36 cellular contexts compared by ENCODE assay signal in the genomic region with DNA sequence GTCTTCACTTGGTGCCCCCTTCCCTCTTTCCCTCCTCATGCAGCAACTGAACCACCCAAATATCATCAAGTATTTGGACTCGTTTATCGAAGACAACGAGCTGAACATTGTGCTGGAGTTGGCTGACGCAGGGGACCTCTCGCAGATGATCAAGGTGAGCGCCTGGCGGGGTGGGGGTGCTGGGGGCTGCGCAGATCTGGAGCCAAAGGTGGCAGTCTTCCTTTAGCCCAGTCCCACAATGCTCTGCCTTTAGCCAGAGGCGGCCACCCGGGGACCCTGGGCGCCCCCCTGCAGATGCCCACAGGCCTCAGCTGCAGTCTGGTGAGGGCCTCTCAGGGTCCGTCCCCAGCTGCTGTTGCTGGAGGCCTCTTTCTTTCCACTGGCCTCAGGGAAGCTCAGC.
"Had no signal": no experiment of that assay in that cellular context is flagged by ENCODE, and none has a peak within 500 bp of the region (broad histone marks: within the 10 kb centered on the region; RNA-seq: fewer than 3 reads in every experiment).

No MANE protein-coding gene starts in this region.

- DNase-seq: activated B cell treated with CpG ODN at 0.5 μM for 24 hours; activated CD4-positive, alpha-beta memory T cell treated with anti-CD3 and anti-CD28 coated beads for 36 hours; activated CD4-positive, alpha-beta T cell treated with anti-CD3 and anti-CD28 coated beads for 4 hours; activated CD4-positive, alpha-beta T cell treated with anti-CD3 and anti-CD28 coated beads, Interleukin-2, amount 10 ng/mL, durations not matched to agents 24 days and 14 days; activated CD4-positive, alpha-beta T cell treated with anti-CD3 and anti-CD28 coated beads, Interleukin-2, amount 50 U/mL, for 1 hour; activated CD4-positive, alpha-beta T cell treated with anti-CD3 and anti-CD28 coated beads, Interleukin-2, amount 50 U/mL, for 4 hours; activated CD4-positive, CD25-positive, alpha-beta regulatory T cell treated with anti-CD3 and anti-CD28 coated beads, Interleukin-2, amount 50 U/mL, for 72 hours; activated CD8-positive, alpha-beta memory T cell treated with anti-CD3 and anti-CD28 coated beads, Interleukin-2, amount 50 U/mL, for 4 hours; activated CD8-positive, alpha-beta T cell treated with anti-CD3 and anti-CD28 coated beads for 36 hours; activated effector memory CD4-positive, alpha-beta T cell treated with anti-CD3 and anti-CD28 coated beads, Interleukin-2, amount 50 U/mL, for 16 hours; activated gamma-delta T cell treated with Interleukin-2 at 50 U/mL for 16 hours; activated naive CD4-positive, alpha-beta T cell; activated naive CD4-positive, alpha-beta T cell treated with anti-CD3 and anti-CD28 coated beads for 36 hours; activated naive CD4-positive, alpha-beta T cell treated with anti-CD3 and anti-CD28 coated beads, Interleukin-2, amount 50 U/mL, for 16 hours; activated naive CD8-positive, alpha-beta T cell treated with anti-CD3 and anti-CD28 coated beads for 36 hours; activated T-cell treated with anti-CD3 and anti-CD28 coated beads for 4 hours; activated T-cell treated with anti-CD3 and anti-CD28 coated beads, Interleukin-2, amount 50 U/mL, for 1 hour; activated T-cell treated with anti-CD3 and anti-CD28 coated beads, Interleukin-2, amount 50 U/mL, for 4 hours; activated T-cell treated with anti-CD3 and anti-CD28 coated beads, Interleukin-2, amount 50 U/mL, for 72 hours; adrenal gland; amniotic stem cell; aorta; body of pancreas; brain microvascular endothelial cell; caudate nucleus; T-helper 1 cell; T-helper 2 cell; T-helper 9 cell had no signal

- H3K9me3 Mint-ChIP-seq: activated B cell treated with CpG ODN at 0.5 μM for 24 hours; activated CD4-positive, alpha-beta memory T cell treated with anti-CD3 and anti-CD28 coated beads for 36 hours; activated CD4-positive, alpha-beta T cell treated with anti-CD3 and anti-CD28 coated beads, Interleukin-2, amount 10 ng/mL, durations not matched to agents 24 days and 14 days; activated CD8-positive, alpha-beta T cell treated with anti-CD3 and anti-CD28 coated beads for 36 hours; activated naive CD4-positive, alpha-beta T cell treated with anti-CD3 and anti-CD28 coated beads for 36 hours; activated naive CD4-positive, alpha-beta T cell treated with anti-CD3 and anti-CD28 coated beads, Interleukin-2, amount 50 U/mL, for 72 hours; activated naive CD8-positive, alpha-beta T cell treated with anti-CD3 and anti-CD28 coated beads for 36 hours; activated T-cell treated with anti-CD3 and anti-CD28 coated beads, Interleukin-2, amount 50 U/mL, for 4 hours; activated T-cell treated with anti-CD3 and anti-CD28 coated beads, Interleukin-2, amount 50 U/mL, for 72 hours; activated T-helper 1 cell treated with anti-CD3 and anti-CD28 coated beads, Interleukin-12 subunit alpha, Interleukin-12 subunit beta, Interleukin-2, Interleukin-4 antibody, amounts not matched to agents 30 ng/mL and 10 ng/mL and 1 ng/mL, durations not matched to agents 14 hours and 24 hours and 36 hours; activated T-helper 17 cell treated with anti-CD3 and anti-CD28 coated beads, Interleukin-2, amount 50 U/mL, for 72 hours; central memory CD8-positive, alpha-beta T cell; T-helper 1 cell treated with Interleukin-12 subunit alpha and Interleukin-12 subunit beta and Interleukin-4 antibody, amounts not matched to agents 30 μg/mL and 1 μg/mL, for 36 hours; T-helper 2 cell treated with Interferon-gamma antibody and Interleukin-4, amounts not matched to agents 5 μg/mL and 100 μg/mL, for 36 hours had no signal

- H3K36me3 ChIP-seq: breast epithelium had no signal

- H3K4me3 Mint-ChIP-seq: activated B cell treated with CpG ODN at 0.5 μM for 24 hours; activated CD4-positive, alpha-beta memory T cell treated with anti-CD3 and anti-CD28 coated beads for 36 hours; activated CD4-positive, alpha-beta T cell treated with anti-CD3 and anti-CD28 coated beads, Interleukin-2, amount 10 ng/mL, durations not matched to agents 24 days and 14 days; activated CD8-positive, alpha-beta T cell treated with anti-CD3 and anti-CD28 coated beads for 36 hours; activated naive CD4-positive, alpha-beta T cell treated with anti-CD3 and anti-CD28 coated beads for 36 hours; activated naive CD8-positive, alpha-beta T cell treated with anti-CD3 and anti-CD28 coated beads for 36 hours; activated T-cell treated with anti-CD3 and anti-CD28 coated beads, Interleukin-2, amount 50 U/mL, for 4 hours; activated T-cell treated with anti-CD3 and anti-CD28 coated beads, Interleukin-2, amount 50 U/mL, for 72 hours; activated T-helper 1 cell treated with anti-CD3 and anti-CD28 coated beads, Interleukin-12 subunit alpha, Interleukin-12 subunit beta, Interleukin-2, Interleukin-4 antibody, amounts not matched to agents 30 ng/mL and 10 ng/mL and 1 ng/mL, durations not matched to agents 14 hours and 24 hours and 36 hours; activated T-helper 17 cell treated with anti-CD3 and anti-CD28 coated beads, Interleukin-2, amount 50 U/mL, for 72 hours; central memory CD8-positive, alpha-beta T cell; T-helper 1 cell treated with Interleukin-12 subunit alpha and Interleukin-12 subunit beta and Interleukin-4 antibody, amounts not matched to agents 30 μg/mL and 1 μg/mL, for 36 hours; T-helper 2 cell treated with Interferon-gamma antibody and Interleukin-4, amounts not matched to agents 5 μg/mL and 100 μg/mL, for 36 hours had no signal

- H3K27me3 ChIP-seq: adrenal gland, body of pancreas, brain microvascular endothelial cell, breast epithelium had no signal

- H3K4me3 ChIP-seq: adrenal gland, body of pancreas, breast epithelium had no signal

- H3K4me1 ChIP-seq: adrenal gland, body of pancreas, breast epithelium had no signal

- H3K9me3 ChIP-seq: adrenal gland, body of pancreas, breast epithelium had no signal

- H3K27ac Mint-ChIP-seq: activated B cell treated with CpG ODN at 0.5 μM for 24 hours; activated CD4-positive, alpha-beta memory T cell treated with anti-CD3 and anti-CD28 coated beads for 36 hours; activated CD4-positive, alpha-beta T cell treated with anti-CD3 and anti-CD28 coated beads, Interleukin-2, amount 10 ng/mL, durations not matched to agents 24 days and 14 days; activated CD8-positive, alpha-beta T cell treated with anti-CD3 and anti-CD28 coated beads for 36 hours; activated naive CD4-positive, alpha-beta T cell treated with anti-CD3 and anti-CD28 coated beads for 36 hours; activated naive CD4-positive, alpha-beta T cell treated with anti-CD3 and anti-CD28 coated beads, Interleukin-2, amount 50 U/mL, for 72 hours; activated naive CD8-positive, alpha-beta T cell treated with anti-CD3 and anti-CD28 coated beads for 36 hours; activated T-cell treated with anti-CD3 and anti-CD28 coated beads, Interleukin-2, amount 50 U/mL, for 72 hours; activated T-helper 1 cell treated with anti-CD3 and anti-CD28 coated beads, Interleukin-12 subunit alpha, Interleukin-12 subunit beta, Interleukin-2, Interleukin-4 antibody, amounts not matched to agents 30 ng/mL and 10 ng/mL and 1 ng/mL, durations not matched to agents 14 hours and 24 hours and 36 hours; activated T-helper 17 cell treated with anti-CD3 and anti-CD28 coated beads, Interleukin-2, amount 50 U/mL, for 72 hours; T-helper 1 cell treated with Interleukin-12 subunit alpha and Interleukin-12 subunit beta and Interleukin-4 antibody, amounts not matched to agents 30 μg/mL and 1 μg/mL, for 36 hours; T-helper 2 cell treated with Interferon-gamma antibody and Interleukin-4, amounts not matched to agents 5 μg/mL and 100 μg/mL, for 36 hours had no signal

- H3K4me1 Mint-ChIP-seq: activated naive CD8-positive, alpha-beta T cell treated with anti-CD3 and anti-CD28 coated beads for 36 hours; activated T-helper 17 cell treated with anti-CD3 and anti-CD28 coated beads, Interleukin-2, amount 50 U/mL, for 72 hours had no signal

- ATAC-seq: activated CD8-positive, alpha-beta T cell treated with anti-CD3 and anti-CD28 coated beads for 36 hours; activated naive CD4-positive, alpha-beta T cell treated with anti-CD3 and anti-CD28 coated beads, Interleukin-2, amount 50 U/mL, for 72 hours; activated T-cell treated with anti-CD3 and anti-CD28 coated beads, Interleukin-2, amount 50 U/mL, for 4 hours; activated T-cell treated with anti-CD3 and anti-CD28 coated beads, Interleukin-2, amount 50 U/mL, for 72 hours; activated T-helper 17 cell treated with anti-CD3 and anti-CD28 coated beads, Interleukin-2, amount 50 U/mL, for 72 hours; body of pancreas had no signal

- H3K27ac ChIP-seq: adrenal gland, body of pancreas, brain microvascular endothelial cell, breast epithelium, VCaP had no signal

- H3K36me3 Mint-ChIP-seq: activated naive CD4-positive, alpha-beta T cell treated with anti-CD3 and anti-CD28 coated beads, Interleukin-2, amount 50 U/mL, for 72 hours; activated naive CD8-positive, alpha-beta T cell treated with anti-CD3 and anti-CD28 coated beads for 36 hours had no signal
